Comparison of ENCODE assay signal across 18 cellular contexts in genomic region chr4:168825975-168826374, GRCh38.
"Had no signal": no experiment of that assay in that cellular context is flagged by ENCODE, and none has a peak within 500 bp of the region (broad histone marks: within the 10 kb centered on the region; RNA-seq: fewer than 3 reads in every experiment).

No MANE protein-coding gene starts in this region.

- H3K27ac ChIP-seq: epithelial cell of prostate, prostate gland, upper lobe of left lung had no signal

- H3K9me3 ChIP-seq: prostate gland, upper lobe of left lung had no signal

- ATAC-seq: left lobe of liver; natural killer cell; stimulated activated naive CD8-positive, alpha-beta T cell treated with anti-CD3 and anti-CD28 coated beads, Interleukin-15, Interleukin-2, amounts not matched to agents 100 U/mL and 50 U/mL, for 24 hours had no signal

- H3K4me1 ChIP-seq: prostate gland, upper lobe of left lung had no signal

- DNase-seq: activated CD4-positive, alpha-beta memory T cell treated with anti-CD3 and anti-CD28 coated beads for 36 hours; activated CD4-positive, alpha-beta T cell treated with anti-CD3 and anti-CD28 coated beads for 48 hours; activated CD4-positive, CD25-positive, alpha-beta regulatory T cell; activated naive CD4-positive, alpha-beta T cell treated with Interleukin-2 at 50 U/mL for 16 hours; activated naive CD8-positive, alpha-beta T cell treated with anti-CD3 and anti-CD28 coated beads for 36 hours; activated T-cell treated with anti-CD3 and anti-CD28 coated beads, Interleukin-2, amount 50 U/mL, for 48 hours; amygdala; cortex of kidney; foreskin melanocyte; natural killer cell; stimulated activated CD4-positive, alpha-beta T cell treated with anti-CD3 and anti-CD28 coated beads, Interleukin-4, amount 100 ng/mL, for 4 hours; stimulated activated naive CD8-positive, alpha-beta T cell treated with anti-CD3 and anti-CD28 coated beads, Interleukin-15, Interleukin-2, amounts not matched to agents 100 U/mL and 50 U/mL, for 24 hours; T-helper 9 cell; upper lobe of left lung had no signal

- H3K36me3 ChIP-seq: prostate gland, upper lobe of left lung had no signal

- H3K4me3 ChIP-seq: lung, prostate gland, upper lobe of left lung had no signal

- H3K27me3 ChIP-seq: upper lobe of left lung had no signal
